11 cellular contexts compared by ENCODE assay signal in genomic region chrX:111568356-111568755, GRCh38. TPM values are rescaled to one million over a fixed set of nuclear protein-coding genes. Genes with fewer than 3 reads are reported as not detected.
A peak's percentile ranks its signal among the peaks of the same experiment; 100 is the strongest.
DNase-seq lines count a peak whose midpoint lies in the region; FAIRE-seq and TF ChIP-seq lines count a peak whose summit lies in the region.
"Had no signal": no experiment of that assay in that cellular context is flagged by ENCODE, and none has a peak within 500 bp of the region (broad histone marks: within the 10 kb centered on the region; RNA-seq: fewer than 3 reads in every experiment).

No MANE protein-coding gene starts in this region.

- H3K27ac ChIP-seq in prostate gland, result no peak overlapping the region

- WGBS in prostate gland, result 80% methylated on average over 4 of the region's 4 CpGs

- H3K9me3 ChIP-seq in prostate gland, result no peaks in the 10 kb centered on the region

- H3K27me3 ChIP-seq in prostate gland (replicated peaks; ENCODE audit: insufficient read depth), result no peaks in the 10 kb centered on the region

- intact Hi-C loops in prostate gland (cut with DNase I), result no loop called here

- TF ChIP-seq POLR2A in H54 (IDR thresholded peaks at IDR 0.05; ENCODE audit: low read depth, low read length), result no peak
- no peak for TF ChIP-seq POLR2A in prostate gland (IDR thresholded peaks at IDR 0.05)

- no peaks in the 10 kb centered on the region for H3K36me3 ChIP-seq in prostate gland

- peak; percentile 46 for TF ChIP-seq CTCF in AG09319 (IDR thresholded peaks at IDR 0.05; ENCODE audit: low read depth, low read length)
- peak in 1 of 4 experiments; percentile 17 for TF ChIP-seq CTCF in prostate gland (IDR thresholded peaks at IDR 0.05)

- no peak overlapping the region for H3K4me3 ChIP-seq in prostate gland

- DNase-seq in AG09319 (ENCODE audit: extremely low read depth, low read depth) (no peak), H54 (ENCODE audit: insufficient read length, low spot score) (peak; percentile 1), SHP77 treated with DMSO at 0.1 percent for 48 hours (lab: John Stamatoyannopoulos, UW) (peak; percentile 0), iPS-NIHi11 (ENCODE audit: low spot score) (peak; percentile 23), NCI-H774 (lab: John Stamatoyannopoulos, UW) (no peak), frontal cortex (ENCODE audit: low spot score in 2 of 2) (no peak), 8988T (no peak), prostate gland (ENCODE audit: low spot score) (no peak)
- DNase-seq: activated CD8-positive, alpha-beta memory T cell treated with anti-CD3 and anti-CD28 coated beads for 24 hours; effector CD4-positive, alpha-beta T cell; NCI-H2029 had no signal

- H3K4me1 ChIP-seq in prostate gland (replicated peaks), result no peaks in the 10 kb centered on the region

- FAIRE-seq in H54 (lab: Jason Lieb, UNC) (no peak), frontal cortex (lab: Jason Lieb, UNC) (no peak)

RNA-seq across cellular contexts. Expression of gene SERTM2, which starts 56.9 kb away (rescaled TPM):
- under 0.01 TPM for total RNA-seq in frontal cortex
- 10 to 100 TPM in 1 of 2 donors, under 1 TPM in 1; 0.05 to 10.7 TPM for total RNA-seq in prostate gland

Comparison
In these comparisons a context has a peak if more than half of its experiments do, and no peak if none do; other contexts are left out.
1. DNase-seq: peak in H54 (single experiment), SHP77 treated with DMSO at 0.1 percent for 48 hours (single experiment) and iPS-NIHi11 (single experiment); none in AG09319 (single experiment), NCI-H774 (single experiment), frontal cortex (0 of 2), 8988T (single experiment) and prostate gland (single experiment).